19 cellular contexts compared by ENCODE assay signal in the genomic region with DNA sequence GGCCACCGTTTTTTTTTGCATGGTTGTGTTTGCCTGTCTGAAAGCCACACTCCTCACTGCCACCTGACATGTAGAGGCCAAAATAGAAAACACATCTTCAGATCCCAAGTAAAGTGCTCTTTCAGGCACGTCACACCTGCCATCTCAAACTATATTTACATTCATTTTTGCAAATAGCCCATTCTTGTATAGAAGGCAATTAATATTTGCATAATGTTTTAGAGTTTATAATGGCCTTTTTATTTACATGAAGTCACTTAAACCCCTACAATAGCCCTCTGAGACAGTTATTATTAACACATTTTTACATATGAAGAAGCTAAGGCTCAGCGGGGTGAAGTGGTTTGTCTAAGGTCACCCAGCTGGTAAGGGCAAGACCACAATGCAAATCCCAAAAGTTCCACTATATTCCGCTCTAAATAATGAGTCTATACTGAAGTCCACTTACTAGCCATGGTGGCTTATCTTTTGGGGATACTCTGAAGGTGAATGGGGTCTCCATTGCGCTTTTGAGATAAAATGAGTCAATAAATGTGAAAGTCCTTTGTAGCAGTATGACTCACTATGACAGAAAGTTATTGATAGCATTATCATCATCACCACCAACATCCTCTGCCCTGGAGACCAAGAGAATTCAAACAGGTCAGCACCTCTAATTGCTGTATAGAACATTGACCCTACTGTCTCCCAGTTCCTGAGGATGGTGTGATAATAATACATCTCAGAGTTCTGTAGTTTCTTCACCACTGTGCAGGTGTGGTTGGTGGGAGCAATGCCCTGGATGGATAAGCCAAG.
DNase-seq lines count a peak whose midpoint lies in the region; ATAC-seq and TF ChIP-seq lines count a peak whose summit lies in the region.
"Had no signal": no experiment of that assay in that cellular context is flagged by ENCODE, and none has a peak within 500 bp of the region (broad histone marks: within the 10 kb centered on the region; RNA-seq: fewer than 3 reads in every experiment).

No MANE protein-coding gene starts in this region.

- no peaks in the 10 kb centered on the region for H3K4me1 Mint-ChIP-seq in CD8-positive, alpha-beta T cell (ENCODE audit: low read depth)
- no peaks in the 10 kb centered on the region for H3K4me1 Mint-ChIP-seq in osteocyte (ENCODE audit: unreplicated experiment)

- H3K9me3 Mint-ChIP-seq in CD8-positive, alpha-beta T cell = no peaks in the 10 kb centered on the region
- no peaks in the 10 kb centered on the region for H3K9me3 Mint-ChIP-seq in osteocyte (ENCODE audit: unreplicated experiment)
- H3K9me3 Mint-ChIP-seq: IgD-negative memory B cell had no signal

- no peaks in the 10 kb centered on the region for H3K36me3 Mint-ChIP-seq in CD8-positive, alpha-beta T cell
- H3K36me3 Mint-ChIP-seq in osteocyte (ENCODE audit: unreplicated experiment) = no peaks in the 10 kb centered on the region
- H3K36me3 Mint-ChIP-seq: activated CD8-positive, alpha-beta memory T cell treated with anti-CD3 and anti-CD28 coated beads, Interleukin-2, amount 10 ng/mL, durations not matched to agents 7 days and 5 days; IgD-negative memory B cell had no signal

- peak; percentile 60 for ATAC-seq in GM18519 (IDR thresholded peaks at IDR 0.05; ENCODE audit: low FRiP score, unreplicated experiment)
- ATAC-seq in GM21367 (IDR thresholded peaks at IDR 0.05; ENCODE audit: unreplicated experiment) = peak; percentile 16
- no peak for ATAC-seq in CD8-positive, alpha-beta T cell
- ATAC-seq: activated CD8-positive, alpha-beta memory T cell treated with anti-CD3 and anti-CD28 coated beads, Interleukin-2, amount 10 ng/mL, durations not matched to agents 7 days and 5 days; body of pancreas; left cardiac atrium; pancreas had no signal

- no peaks in the 10 kb centered on the region for H3K36me3 ChIP-seq in CD8-positive, alpha-beta T cell (ENCODE audit: insufficient read depth, low read length)
- H3K36me3 ChIP-seq: esophagus squamous epithelium, pancreas, stomach had no signal

- intact Hi-C loops in CD8-positive, alpha-beta T cell (cut with DNase I, micrococcal nuclease) = no loop called here

- no peak overlapping the region for H3K4me3 ChIP-seq in CD8-positive, alpha-beta T cell (ENCODE audit: low read depth, low read length)
- H3K4me3 ChIP-seq: body of pancreas, esophagus squamous epithelium, hepatocyte, pancreas, skin epidermis, stomach had no signal

- no peak for TF ChIP-seq CTCF in CD8-positive, alpha-beta T cell (IDR thresholded peaks at IDR 0.05)
- no peak for TF ChIP-seq CTCF in osteocyte (IDR thresholded peaks at IDR 0.05)

- no peaks in the 10 kb centered on the region for H3K27me3 Mint-ChIP-seq in CD8-positive, alpha-beta T cell (ENCODE audit: low read depth)
- peaks cover 23% of the 10 kb centered on the region for H3K27me3 Mint-ChIP-seq in osteocyte (ENCODE audit: unreplicated experiment)

- CTCF ChIA-PET in CD8-positive, alpha-beta T cell (lab: Charles Lee) = no interaction called here

- no peaks in the 10 kb centered on the region for H3K9me3 ChIP-seq in CD8-positive, alpha-beta T cell (ENCODE audit: low read length)
- H3K9me3 ChIP-seq: body of pancreas, esophagus squamous epithelium, pancreas, stomach had no signal

- peak; percentile 51 for DNase-seq in NCI-H1105 (lab: John Stamatoyannopoulos, UW)
- DNase-seq in germinal center (ENCODE audit: low spot score) = peak; percentile 66
- no peak for DNase-seq in stimulated activated naive CD4-positive, alpha-beta T cell (lab: John Stamatoyannopoulos, UW)
- DNase-seq in CD8-positive, alpha-beta T cell = no peak
- DNase-seq in osteocyte (ENCODE audit: extremely low spot score, unreplicated experiment) = no peak
- DNase-seq: activated CD8-positive, alpha-beta memory T cell treated with anti-CD3 and anti-CD28 coated beads, Interleukin-2, amount 10 ng/mL, durations not matched to agents 7 days and 5 days; body of pancreas; DMS79; esophagus squamous epithelium; left cardiac atrium; NCI-H1092 treated with DMSO at 0.1 percent for 48 hours; stomach had no signal

- POLR2A ChIA-PET in CD8-positive, alpha-beta T cell (lab: Charles Lee) = no interaction called here

- H3K27me3 ChIP-seq in CD8-positive, alpha-beta T cell (ENCODE audit: insufficient read depth, low read length) = no peaks in the 10 kb centered on the region
- H3K27me3 ChIP-seq: body of pancreas, esophagus squamous epithelium, hepatocyte, pancreas, stomach had no signal

- no peak overlapping the region for H3K27ac Mint-ChIP-seq in CD8-positive, alpha-beta T cell
- H3K27ac Mint-ChIP-seq in osteocyte (ENCODE audit: unreplicated experiment) = no peak overlapping the region
- H3K27ac Mint-ChIP-seq: activated CD8-positive, alpha-beta memory T cell treated with anti-CD3 and anti-CD28 coated beads, Interleukin-2, amount 10 ng/mL, durations not matched to agents 7 days and 5 days had no signal

- no peaks in the 10 kb centered on the region for H3K4me1 ChIP-seq in CD8-positive, alpha-beta T cell (ENCODE audit: insufficient read depth, low read length)
- H3K4me1 ChIP-seq: body of pancreas, esophagus squamous epithelium, pancreas, stomach had no signal

- no peak overlapping the region for H3K4me3 Mint-ChIP-seq in CD8-positive, alpha-beta T cell
- no peak overlapping the region for H3K4me3 Mint-ChIP-seq in osteocyte (ENCODE audit: unreplicated experiment)
- H3K4me3 Mint-ChIP-seq: activated CD8-positive, alpha-beta memory T cell treated with anti-CD3 and anti-CD28 coated beads, Interleukin-2, amount 10 ng/mL, durations not matched to agents 7 days and 5 days had no signal

- no peak overlapping the region for H3K27ac ChIP-seq in CD8-positive, alpha-beta T cell (ENCODE audit: low read depth, low read length)
- H3K27ac ChIP-seq: body of pancreas, esophagus squamous epithelium, hepatocyte, pancreas, skin epidermis, stomach, VCaP had no signal

Comparison
In these comparisons a context has a peak if more than half of its experiments do, and no peak if none do; other contexts are left out.
1. DNase-seq: peak in NCI-H1105 (single experiment) and germinal center (single experiment); none in stimulated activated naive CD4-positive, alpha-beta T cell (0 of 6), CD8-positive, alpha-beta T cell (0 of 7) and osteocyte (single experiment).